2 cellular contexts compared by ENCODE assay signal in the genomic region with DNA sequence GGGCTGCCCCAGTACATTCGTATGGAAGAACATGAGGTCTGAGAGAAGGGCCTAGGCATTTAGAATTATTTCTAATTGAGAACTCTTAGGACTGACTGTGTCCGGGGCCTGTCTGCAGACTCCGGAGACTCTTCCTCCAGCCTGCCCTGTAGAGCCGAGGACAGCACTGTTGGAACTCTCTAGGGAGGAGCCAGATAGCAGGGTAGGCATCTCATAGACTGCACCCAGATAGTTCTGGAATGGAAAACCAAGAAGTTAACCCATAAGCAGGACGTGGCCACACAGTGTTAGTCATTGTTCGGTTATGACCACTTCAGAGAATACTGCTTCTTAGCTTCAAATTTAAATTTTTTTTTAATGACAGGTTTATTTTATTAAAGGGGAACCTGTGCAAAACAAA.
TF ChIP-seq lines count a peak whose summit lies in the region.

No MANE protein-coding gene starts in this region.

TF ChIP-seq in SK-N-SH treated with all-trans-retinoic acid at 6 μM for 48 hours, 23 proteins besides CTCF, POLR2A, EP300 and RAD21 (continued from another document):
- TF ChIP-seq ZFP30 (CRISPR knock-in tag; IDR thresholded peaks at IDR 0.05) (no peak), TOX (CRISPR knock-in tag; IDR thresholded peaks at IDR 0.05; ENCODE audit: borderline replicate concordance) (no peak), SNAI2 (CRISPR knock-in tag; IDR thresholded peaks at IDR 0.05) (no peak), ISL1 (CRISPR knock-in tag; IDR thresholded peaks at IDR 0.05) (no peak), BACH2 (CRISPR knock-in tag; IDR thresholded peaks at IDR 0.05; ENCODE audit: borderline replicate concordance) (no peak), ZNF70 (CRISPR knock-in tag; IDR thresholded peaks at IDR 0.05) (no peak), ZNF8 (CRISPR knock-in tag; IDR thresholded peaks at IDR 0.05) (no peak), RARB (CRISPR knock-in tag; IDR thresholded peaks at IDR 0.05) (no peak), ZC3H10 (CRISPR knock-in tag; IDR thresholded peaks at IDR 0.05) (no peak)
- TF ChIP-seq, protein P1, sequence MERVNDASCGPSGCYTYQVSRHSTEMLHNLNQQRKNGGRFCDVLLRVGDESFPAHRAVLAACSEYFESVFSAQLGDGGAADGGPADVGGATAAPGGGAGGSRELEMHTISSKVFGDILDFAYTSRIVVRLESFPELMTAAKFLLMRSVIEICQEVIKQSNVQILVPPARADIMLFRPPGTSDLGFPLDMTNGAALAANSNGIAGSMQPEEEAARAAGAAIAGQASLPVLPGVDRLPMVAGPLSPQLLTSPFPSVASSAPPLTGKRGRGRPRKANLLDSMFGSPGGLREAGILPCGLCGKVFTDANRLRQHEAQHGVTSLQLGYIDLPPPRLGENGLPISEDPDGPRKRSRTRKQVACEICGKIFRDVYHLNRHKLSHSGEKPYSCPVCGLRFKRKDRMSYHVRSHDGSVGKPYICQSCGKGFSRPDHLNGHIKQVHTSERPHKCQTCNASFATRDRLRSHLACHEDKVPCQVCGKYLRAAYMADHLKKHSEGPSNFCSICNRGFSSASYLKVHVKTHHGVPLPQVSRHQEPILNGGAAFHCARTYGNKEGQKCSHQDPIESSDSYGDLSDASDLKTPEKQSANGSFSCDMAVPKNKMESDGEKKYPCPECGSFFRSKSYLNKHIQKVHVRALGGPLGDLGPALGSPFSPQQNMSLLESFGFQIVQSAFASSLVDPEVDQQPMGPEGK (CRISPR knock-in tag; IDR thresholded peaks at IDR 0.05; ENCODE audit: borderline replicate concordance), result no peak

TF ChIP-seq in SK-N-SH, 30 proteins besides CTCF, POLR2A, EP300 and RAD21 (continued from another document):
- TF ChIP-seq, protein P2, sequence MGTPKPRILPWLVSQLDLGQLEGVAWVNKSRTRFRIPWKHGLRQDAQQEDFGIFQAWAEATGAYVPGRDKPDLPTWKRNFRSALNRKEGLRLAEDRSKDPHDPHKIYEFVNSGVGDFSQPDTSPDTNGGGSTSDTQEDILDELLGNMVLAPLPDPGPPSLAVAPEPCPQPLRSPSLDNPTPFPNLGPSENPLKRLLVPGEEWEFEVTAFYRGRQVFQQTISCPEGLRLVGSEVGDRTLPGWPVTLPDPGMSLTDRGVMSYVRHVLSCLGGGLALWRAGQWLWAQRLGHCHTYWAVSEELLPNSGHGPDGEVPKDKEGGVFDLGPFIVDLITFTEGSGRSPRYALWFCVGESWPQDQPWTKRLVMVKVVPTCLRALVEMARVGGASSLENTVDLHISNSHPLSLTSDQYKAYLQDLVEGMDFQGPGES (IDR thresholded peaks at IDR 0.05; ENCODE audit: low read depth, low read length), result no peak
